ENCODE assay signal across 13 cellular contexts in the genomic region with DNA sequence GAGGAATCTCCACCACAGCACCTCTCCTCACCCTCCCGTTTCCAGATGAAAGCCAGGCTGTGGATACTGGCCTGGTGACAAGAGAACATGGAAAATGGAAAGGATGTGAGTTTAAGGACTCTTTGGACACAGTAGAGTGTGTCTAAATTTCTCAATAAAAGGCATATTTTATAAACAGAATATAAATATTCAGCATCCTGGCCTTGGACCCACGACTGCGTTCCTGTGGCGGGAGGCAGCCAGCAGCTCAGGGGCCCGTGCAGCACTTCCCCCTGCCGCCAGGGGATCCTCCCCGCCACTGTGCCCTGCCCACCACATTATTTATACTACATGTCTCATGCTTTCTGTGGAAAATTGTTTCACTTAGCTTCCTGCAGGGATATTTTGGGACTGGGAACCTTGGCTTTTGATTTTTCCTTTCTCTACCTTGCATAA.
A peak's percentile ranks its signal among the peaks of the same experiment; 100 is the strongest.
DNase-seq lines count a peak whose midpoint lies in the region; ATAC-seq and TF ChIP-seq lines count a peak whose summit lies in the region.
"Had no signal": no experiment of that assay in that cellular context is flagged by ENCODE, and none has a peak within 500 bp of the region (broad histone marks: within the 10 kb centered on the region; RNA-seq: fewer than 3 reads in every experiment).

No MANE protein-coding gene starts in this region.

- no peak overlapping the region for H2AFZ ChIP-seq in neural progenitor cell (replicated peaks)

- peaks cover 6% of the 10 kb centered on the region for H3F3A ChIP-seq in neural progenitor cell (ENCODE audit: low read depth)

- H3K36me3 ChIP-seq in neural progenitor cell = no peaks in the 10 kb centered on the region

- no peaks in the 10 kb centered on the region for H3K9me3 Mint-ChIP-seq in neural progenitor cell
- H3K9me3 Mint-ChIP-seq in activated naive CD8-positive, alpha-beta T cell treated with anti-CD3 and anti-CD28 coated beads, Interleukin-2, amount 50 U/mL, for 24 hours = no peaks in the 10 kb centered on the region
- H3K9me3 Mint-ChIP-seq: activated naive CD4-positive, alpha-beta T cell treated with anti-CD3 and anti-CD28 coated beads, Interleukin-2, amount 50 U/mL, for 24 hours; CD8-positive, alpha-beta T cell; stimulated activated memory B cell treated with anti-CD40 and anti-IgM and Interleukin-4, amounts not matched to agents 10 μg/mL and 1 μg/mL and 100 μg/mL, for 72 hours had no signal

- no peak overlapping the region for H3K4me3 Mint-ChIP-seq in neural progenitor cell
- H3K4me3 Mint-ChIP-seq in activated naive CD8-positive, alpha-beta T cell treated with anti-CD3 and anti-CD28 coated beads, Interleukin-2, amount 50 U/mL, for 24 hours = no peak overlapping the region
- H3K4me3 Mint-ChIP-seq: activated naive CD4-positive, alpha-beta T cell treated with anti-CD3 and anti-CD28 coated beads, Interleukin-2, amount 50 U/mL, for 24 hours; CD8-positive, alpha-beta T cell; stimulated activated memory B cell treated with anti-CD40 and anti-IgM and Interleukin-4, amounts not matched to agents 10 μg/mL and 1 μg/mL and 100 μg/mL, for 72 hours had no signal

- H3K27ac Mint-ChIP-seq in neural progenitor cell = peak overlapping the region; percentile 4
- H3K27ac Mint-ChIP-seq in activated naive CD8-positive, alpha-beta T cell treated with anti-CD3 and anti-CD28 coated beads, Interleukin-2, amount 50 U/mL, for 24 hours = no peak overlapping the region
- H3K27ac Mint-ChIP-seq: activated naive CD4-positive, alpha-beta T cell treated with anti-CD3 and anti-CD28 coated beads, Interleukin-2, amount 50 U/mL, for 24 hours; CD8-positive, alpha-beta T cell; stimulated activated memory B cell treated with anti-CD40 and anti-IgM and Interleukin-4, amounts not matched to agents 10 μg/mL and 1 μg/mL and 100 μg/mL, for 72 hours had no signal

- ATAC-seq in activated naive CD8-positive, alpha-beta T cell treated with anti-CD3 and anti-CD28 coated beads, Interleukin-2, amount 50 U/mL, for 24 hours = no peak
- ATAC-seq in HG03439 (IDR thresholded peaks at IDR 0.05; ENCODE audit: unreplicated experiment) = no peak

- TF ChIP-seq CTCF in neural progenitor cell (IDR thresholded peaks at IDR 0.05) = no peak

- no peak overlapping the region for H3K27ac ChIP-seq in neural progenitor cell
- H3K27ac ChIP-seq: KMS-11 had no signal

- peak; percentile 43 for DNase-seq in AG08395 (ENCODE audit: low spot score)
- peak; percentile 2 for DNase-seq in NCI-H69 (lab: John Stamatoyannopoulos, UW)
- peak; percentile 71 for DNase-seq in fibroblast of gingiva (ENCODE audit: low read depth)
- DNase-seq in neural progenitor cell (ENCODE audit: low spot score) = no peak
- no peak for DNase-seq in occipital lobe (lab: John Stamatoyannopoulos, UW)
- DNase-seq in activated CD8-positive, alpha-beta memory T cell treated with anti-CD3 and anti-CD28 coated beads, Interleukin-2, amount 50 U/mL, for 48 hours = no peak
- no peak for DNase-seq in activated naive CD8-positive, alpha-beta T cell treated with anti-CD3 and anti-CD28 coated beads, Interleukin-2, amount 50 U/mL, for 24 hours
- DNase-seq: activated CD4-positive, alpha-beta T cell treated with anti-CD3 and anti-CD28 coated beads, Interleukin-2, amount 50 U/mL, for 1 hour; CD8-positive, alpha-beta T cell had no signal

- H3K9ac ChIP-seq in neural progenitor cell = no peak overlapping the region
- H3K9ac ChIP-seq: KMS-11 had no signal

- no peaks in the 10 kb centered on the region for H4K20me1 ChIP-seq in neural progenitor cell (ENCODE audit: low read depth)

- H3K36me3 Mint-ChIP-seq in neural progenitor cell = peaks cover 2% of the 10 kb centered on the region
- H3K36me3 Mint-ChIP-seq in activated naive CD8-positive, alpha-beta T cell treated with anti-CD3 and anti-CD28 coated beads, Interleukin-2, amount 50 U/mL, for 24 hours (ENCODE audit: low read depth) = no peaks in the 10 kb centered on the region
- H3K36me3 Mint-ChIP-seq: activated naive CD4-positive, alpha-beta T cell treated with anti-CD3 and anti-CD28 coated beads, Interleukin-2, amount 50 U/mL, for 24 hours; CD8-positive, alpha-beta T cell; stimulated activated memory B cell treated with anti-CD40 and anti-IgM and Interleukin-4, amounts not matched to agents 10 μg/mL and 1 μg/mL and 100 μg/mL, for 72 hours had no signal

- no peak overlapping the region for H3K4me3 ChIP-seq in neural progenitor cell

- peaks cover 13% of the 10 kb centered on the region for H3K4me1 ChIP-seq in neural progenitor cell

- peaks cover 28% of the 10 kb centered on the region for H3K4me1 Mint-ChIP-seq in neural progenitor cell
- peaks cover 6% of the 10 kb centered on the region for H3K4me1 Mint-ChIP-seq in activated naive CD8-positive, alpha-beta T cell treated with anti-CD3 and anti-CD28 coated beads, Interleukin-2, amount 50 U/mL, for 24 hours

- no peaks in the 10 kb centered on the region for H3K9me3 ChIP-seq in neural progenitor cell (ENCODE audit: low read depth)

- no peaks in the 10 kb centered on the region for H3K27me3 Mint-ChIP-seq in neural progenitor cell (ENCODE audit: insufficient read depth, low read depth)
- no peaks in the 10 kb centered on the region for H3K27me3 Mint-ChIP-seq in activated naive CD8-positive, alpha-beta T cell treated with anti-CD3 and anti-CD28 coated beads, Interleukin-2, amount 50 U/mL, for 24 hours

- no peak overlapping the region for H3K4me2 ChIP-seq in neural progenitor cell
- H3K4me2 ChIP-seq: KMS-11 had no signal

- no peaks in the 10 kb centered on the region for H3K79me2 ChIP-seq in neural progenitor cell (ENCODE audit: low read depth)

- H3K27me3 ChIP-seq in neural progenitor cell = no peaks in the 10 kb centered on the region

Comparison
In these comparisons a context has a peak if more than half of its experiments do, and no peak if none do; other contexts are left out.
1. DNase-seq: peak in AG08395 (single experiment), NCI-H69 (single experiment) and fibroblast of gingiva (single experiment); none in neural progenitor cell (single experiment), occipital lobe (single experiment), activated CD8-positive, alpha-beta memory T cell treated with anti-CD3 and anti-CD28 coated beads, Interleukin-2, amount 50 U/mL, for 48 hours (single experiment) and activated naive CD8-positive, alpha-beta T cell treated with anti-CD3 and anti-CD28 coated beads, Interleukin-2, amount 50 U/mL, for 24 hours (single experiment).